1 cellular context compared by ENCODE assay signal in genomic region chr18:62033756-62034155, GRCh38.
TF ChIP-seq lines count a peak whose summit lies in the region.

No MANE protein-coding gene starts in this region.

TF ChIP-seq in WTC11, 78 proteins besides CTCF, POLR2A, EP300 and RAD21 (continued from another document):
- TF ChIP-seq GRHL2 (CRISPR knock-in tag; IDR thresholded peaks at IDR 0.05; ENCODE audit: insufficient replicate concordance, severe bottlenecking) (no peak), NFYB (CRISPR knock-in tag; conservative IDR thresholded peaks at IDR 0.05; ENCODE audit: low read depth) (no peak)
- TF ChIP-seq, protein P1, sequence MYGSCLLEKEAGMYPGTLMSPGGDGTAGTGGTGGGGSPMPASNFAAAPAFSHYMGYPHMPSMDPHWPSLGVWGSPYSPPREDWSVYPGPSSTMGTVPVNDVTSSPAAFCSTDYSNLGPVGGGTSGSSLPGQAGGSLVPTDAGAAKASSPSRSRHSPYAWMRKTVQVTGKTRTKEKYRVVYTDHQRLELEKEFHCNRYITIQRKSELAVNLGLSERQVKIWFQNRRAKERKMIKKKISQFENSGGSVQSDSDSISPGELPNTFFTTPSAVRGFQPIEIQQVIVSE (CRISPR knock-in tag; IDR thresholded peaks at IDR 0.05; ENCODE audit: borderline replicate concordance), result no peak
- TF ChIP-seq, protein P2, sequence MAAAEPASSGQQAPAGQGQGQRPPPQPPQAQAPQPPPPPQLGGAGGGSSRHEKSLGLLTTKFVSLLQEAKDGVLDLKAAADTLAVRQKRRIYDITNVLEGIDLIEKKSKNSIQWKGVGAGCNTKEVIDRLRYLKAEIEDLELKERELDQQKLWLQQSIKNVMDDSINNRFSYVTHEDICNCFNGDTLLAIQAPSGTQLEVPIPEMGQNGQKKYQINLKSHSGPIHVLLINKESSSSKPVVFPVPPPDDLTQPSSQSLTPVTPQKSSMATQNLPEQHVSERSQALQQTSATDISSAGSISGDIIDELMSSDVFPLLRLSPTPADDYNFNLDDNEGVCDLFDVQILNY (CRISPR knock-in tag; IDR thresholded peaks at IDR 0.05), result no peak
TF ChIP-seq in WTC11: peak in this region for 0.
